1 cellular context compared by ENCODE assay signal in genomic region chr11:112797072-112797471, GRCh38.
TF ChIP-seq lines count a peak whose summit lies in the region.

No MANE protein-coding gene starts in this region.

TF ChIP-seq in K562, 482 proteins besides CTCF, POLR2A, EP300 and RAD21 (continued from another document):
- TF ChIP-seq, protein P1, sequence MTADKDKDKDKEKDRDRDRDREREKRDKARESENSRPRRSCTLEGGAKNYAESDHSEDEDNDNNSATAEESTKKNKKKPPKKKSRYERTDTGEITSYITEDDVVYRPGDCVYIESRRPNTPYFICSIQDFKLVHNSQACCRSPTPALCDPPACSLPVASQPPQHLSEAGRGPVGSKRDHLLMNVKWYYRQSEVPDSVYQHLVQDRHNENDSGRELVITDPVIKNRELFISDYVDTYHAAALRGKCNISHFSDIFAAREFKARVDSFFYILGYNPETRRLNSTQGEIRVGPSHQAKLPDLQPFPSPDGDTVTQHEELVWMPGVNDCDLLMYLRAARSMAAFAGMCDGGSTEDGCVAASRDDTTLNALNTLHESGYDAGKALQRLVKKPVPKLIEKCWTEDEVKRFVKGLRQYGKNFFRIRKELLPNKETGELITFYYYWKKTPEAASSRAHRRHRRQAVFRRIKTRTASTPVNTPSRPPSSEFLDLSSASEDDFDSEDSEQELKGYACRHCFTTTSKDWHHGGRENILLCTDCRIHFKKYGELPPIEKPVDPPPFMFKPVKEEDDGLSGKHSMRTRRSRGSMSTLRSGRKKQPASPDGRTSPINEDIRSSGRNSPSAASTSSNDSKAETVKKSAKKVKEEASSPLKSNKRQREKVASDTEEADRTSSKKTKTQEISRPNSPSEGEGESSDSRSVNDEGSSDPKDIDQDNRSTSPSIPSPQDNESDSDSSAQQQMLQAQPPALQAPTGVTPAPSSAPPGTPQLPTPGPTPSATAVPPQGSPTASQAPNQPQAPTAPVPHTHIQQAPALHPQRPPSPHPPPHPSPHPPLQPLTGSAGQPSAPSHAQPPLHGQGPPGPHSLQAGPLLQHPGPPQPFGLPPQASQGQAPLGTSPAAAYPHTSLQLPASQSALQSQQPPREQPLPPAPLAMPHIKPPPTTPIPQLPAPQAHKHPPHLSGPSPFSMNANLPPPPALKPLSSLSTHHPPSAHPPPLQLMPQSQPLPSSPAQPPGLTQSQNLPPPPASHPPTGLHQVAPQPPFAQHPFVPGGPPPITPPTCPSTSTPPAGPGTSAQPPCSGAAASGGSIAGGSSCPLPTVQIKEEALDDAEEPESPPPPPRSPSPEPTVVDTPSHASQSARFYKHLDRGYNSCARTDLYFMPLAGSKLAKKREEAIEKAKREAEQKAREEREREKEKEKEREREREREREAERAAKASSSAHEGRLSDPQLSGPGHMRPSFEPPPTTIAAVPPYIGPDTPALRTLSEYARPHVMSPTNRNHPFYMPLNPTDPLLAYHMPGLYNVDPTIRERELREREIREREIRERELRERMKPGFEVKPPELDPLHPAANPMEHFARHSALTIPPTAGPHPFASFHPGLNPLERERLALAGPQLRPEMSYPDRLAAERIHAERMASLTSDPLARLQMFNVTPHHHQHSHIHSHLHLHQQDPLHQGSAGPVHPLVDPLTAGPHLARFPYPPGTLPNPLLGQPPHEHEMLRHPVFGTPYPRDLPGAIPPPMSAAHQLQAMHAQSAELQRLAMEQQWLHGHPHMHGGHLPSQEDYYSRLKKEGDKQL (CRISPR knock-in tag; IDR thresholded peaks at IDR 0.05; ENCODE audit: borderline replicate concordance), result no peak
- TF ChIP-seq EGR1 (conservative IDR thresholded peaks at IDR 0.05) (no peak), ZNF184 (CRISPR knock-in tag; IDR thresholded peaks at IDR 0.05) (no peak), ADNP (tag; IDR thresholded peaks at IDR 0.05) (no peak), MTF1 (CRISPR knock-in tag; IDR thresholded peaks at IDR 0.05; ENCODE audit: borderline replicate concordance) (no peak)
